ENCODE assay signal across 35 cellular contexts in genomic region chr16:79868841-79869240, GRCh38.
"Had no signal": no experiment of that assay in that cellular context is flagged by ENCODE, and none has a peak within 500 bp of the region (broad histone marks: within the 10 kb centered on the region; RNA-seq: fewer than 3 reads in every experiment).

No MANE protein-coding gene starts in this region.

- H3K9me3 ChIP-seq: MG63 had no signal

- H3K27me3 ChIP-seq: MG63 had no signal

- H3K36me3 ChIP-seq: MG63 had no signal

- H3K4me3 ChIP-seq: MG63 had no signal

- DNase-seq: Karpas-422, Kasumi-1, MG63, MM.1S, MV-4-11, NCI-H1048, NCI-H1092, NCI-H1092 treated with DMSO at 0.1 percent for 48 hours, NCI-H1105, NCI-H1105 treated with DMSO at 0.1 percent for 48 hours, NCI-H1417, NCI-H1417 treated with DMSO at 0.1 percent for 48 hours, NCI-H1436, NCI-H1436 treated with DMSO at 0.1 percent for 48 hours, NCI-H146, NCI-H1694, NCI-H1694 treated with DMSO at 0.1 percent for 48 hours, NCI-H187, NCI-H187 treated with DMSO at 0.1 percent for 48 hours, NCI-H1930, NCI-H2029, NCI-H2029 treated with DMSO at 0.1 percent for 48 hours, NCI-H2081, NCI-H2081 treated with DMSO at 0.1 percent for 48 hours, NCI-H2107, NCI-H2171, NCI-H2171 treated with DMSO at 0.1 percent for 48 hours, NCI-H2227 treated with DMSO at 0.1 percent for 48 hours, NCI-H226, NCI-H345, NCI-H446, NCI-H446 treated with DMSO at 0.1 percent for 48 hours, NCI-H510A, NCI-H510A treated with DMSO at 0.1 percent for 48 hours, NCI-H524 had no signal
